Comparison of ENCODE assay signal across 6 cellular contexts in the genomic region with DNA sequence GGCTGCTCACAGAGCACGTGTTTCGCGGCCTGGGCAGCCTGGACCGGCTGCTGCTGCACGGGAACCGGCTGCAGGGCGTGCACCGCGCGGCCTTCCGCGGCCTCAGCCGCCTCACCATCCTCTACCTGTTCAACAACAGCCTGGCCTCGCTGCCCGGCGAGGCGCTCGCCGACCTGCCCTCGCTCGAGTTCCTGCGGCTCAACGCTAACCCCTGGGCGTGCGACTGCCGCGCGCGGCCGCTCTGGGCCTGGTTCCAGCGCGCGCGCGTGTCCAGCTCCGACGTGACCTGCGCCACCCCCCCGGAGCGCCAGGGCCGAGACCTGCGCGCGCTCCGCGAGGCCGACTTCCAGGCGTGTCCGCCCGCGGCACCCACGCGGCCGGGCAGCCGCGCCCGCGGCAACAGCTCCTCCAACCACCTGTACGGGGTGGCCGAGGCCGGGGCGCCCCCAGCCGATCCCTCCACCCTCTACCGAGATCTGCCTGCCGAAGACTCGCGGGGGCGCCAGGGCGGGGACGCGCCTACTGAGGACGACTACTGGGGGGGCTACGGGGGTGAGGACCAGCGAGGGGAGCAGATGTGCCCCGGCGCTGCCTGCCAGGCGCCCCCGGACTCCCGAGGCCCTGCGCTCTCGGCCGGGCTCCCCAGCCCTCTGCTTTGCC. TPM values are rescaled to one million over a fixed set of nuclear protein-coding genes. Genes with fewer than 3 reads are reported as not detected.
A peak's percentile ranks its signal among the peaks of the same experiment; 100 is the strongest.
DNase-seq lines count a peak whose midpoint lies in the region; TF ChIP-seq lines count a peak whose summit lies in the region.

No MANE protein-coding gene starts in this region.

- no peaks in the 10 kb centered on the region for H3K36me3 ChIP-seq in Peyer's patch

- no peak for TF ChIP-seq POLR2A in Peyer's patch (IDR thresholded peaks at IDR 0.05)

- H3K27ac ChIP-seq in Peyer's patch, result peak overlapping the region in 1 of 4 donors; percentile 47

- peaks cover 0 to 21% (median 12%) of the 10 kb centered on the region in 4 donors for H3K4me1 ChIP-seq in Peyer's patch

- TF ChIP-seq CTCF in Peyer's patch (IDR thresholded peaks at IDR 0.05), result no peak
- TF ChIP-seq CTCF in fibroblast of villous mesenchyme (IDR thresholded peaks at IDR 0.05; ENCODE audit: insufficient read depth, low read depth, low read length), result no peak

- no peaks in the 10 kb centered on the region for H3K27me3 ChIP-seq in Peyer's patch

- DNase-seq in NCI-H1417 (lab: John Stamatoyannopoulos, UW), result peak in 2 of 3 experiments; percentile 75 to 80
- no peak for DNase-seq in NCI-H1417 treated with DMSO at 0.1 percent for 48 hours (lab: John Stamatoyannopoulos, UW)
- peak in 1 of 3 donors; percentile 54 for DNase-seq in Peyer's patch
- DNase-seq in fibroblast of villous mesenchyme (ENCODE audit: low read depth), result no peak
- peak; percentile 16 for DNase-seq in stimulated activated CD8-positive, alpha-beta memory T cell treated with anti-CD3 and anti-CD28 coated beads, Interleukin-4, amount 100 ng/mL, for 24 hours (ENCODE audit: low read depth)
- DNase-seq in DMS79 treated with DMSO at 0.1 percent for 48 hours (lab: John Stamatoyannopoulos, UW), result no peak

- H3K4me3 ChIP-seq in Peyer's patch (peak overlapping the region; percentile 37 to 59 (median 56)), fibroblast of villous mesenchyme (ENCODE audit: low read depth, low read length) (peak overlapping the region; percentile 44)

- H3K9me3 ChIP-seq in Peyer's patch, result no peaks in the 10 kb centered on the region

RNA-seq across cellular contexts. Expression of a gene that starts 16.0 kb away (rescaled TPM):
- total RNA-seq in Peyer's patch, result 1 to 10 TPM in 1 of 4 donors, not detected in 3; 1.2 TPM
- not detected in 2 replicates for total RNA-seq in fibroblast of villous mesenchyme

RNA-seq across cellular contexts. Expression of a gene that starts 39.1 kb away (rescaled TPM):
- total RNA-seq in Peyer's patch (10 to 100 TPM in 3 of 4 donors, 1 to 10 TPM in 1; 4.6 to 19.0 (median 11.2) TPM), fibroblast of villous mesenchyme (6.0 and 9.3 TPM in 2 replicates)

RNA-seq across cellular contexts. Expression of a gene that starts 49.4 kb away (rescaled TPM):
- total RNA-seq in Peyer's patch (10 to 100 TPM in 3 of 4 donors, 1 to 10 TPM in 1; 5.1 to 38.8 (median 17.6) TPM), fibroblast of villous mesenchyme (16.4 and 26.3 TPM in 2 replicates)

RNA-seq across cellular contexts. Expression of a gene that starts 54.2 kb away (rescaled TPM):
- total RNA-seq in Peyer's patch (10 to 100 TPM; 16.8 to 39.6 (median 19.6) TPM), fibroblast of villous mesenchyme (27.7 and 39.3 TPM in 2 replicates)

Comparison
In these comparisons a context has a peak if more than half of its experiments do, and no peak if none do; other contexts are left out.
1. DNase-seq: peak in NCI-H1417 (2 of 3) and stimulated activated CD8-positive, alpha-beta memory T cell treated with anti-CD3 and anti-CD28 coated beads, Interleukin-4, amount 100 ng/mL, for 24 hours (single experiment); none in NCI-H1417 treated with DMSO at 0.1 percent for 48 hours (single experiment), fibroblast of villous mesenchyme (single experiment) and DMS79 treated with DMSO at 0.1 percent for 48 hours (single experiment).